ENCODE assay signal across 7 cellular contexts in genomic region chr1:77889671-77890070, GRCh38. TPM values are rescaled to one million over a fixed set of nuclear protein-coding genes. Genes with fewer than 3 reads are reported as not detected.
DNase-seq lines count a peak whose midpoint lies in the region; TF ChIP-seq lines count a peak whose summit lies in the region.

No MANE protein-coding gene starts in this region.

- intact Hi-C loops in mammary epithelial cell (cut with micrococcal nuclease): loop anchor here (5.0 kb wide), 2 partner anchors 132 to 207 kb away; partner anchors contain the start of genes USP33 and ZZZ3
- intact Hi-C loops in transverse colon (cut with DNase I; ENCODE audit: low total_unique reads): loop anchor here (5.0 kb wide), 1 partner anchor 52 kb away; no protein-coding TSS in a partner anchor

- H3K79me2 ChIP-seq in mammary epithelial cell (ENCODE audit: insufficient read depth, low read length): peaks cover 32% of the 10 kb centered on the region

- no peak for TF ChIP-seq POLR2A in transverse colon (IDR thresholded peaks at IDR 0.05)

- no peaks in the 10 kb centered on the region for H4K20me1 ChIP-seq in mammary epithelial cell (ENCODE audit: insufficient read depth, low read length)

- H3K4me3 ChIP-seq in HUES48 (ENCODE audit: low read depth, low read length) (peak overlapping the region; percentile 99), mammary epithelial cell (replicated peaks in 1 of 3; ENCODE audit: insufficient read depth in 1 of 3, low read depth in 2 of 3, low read length in 3 of 3) (peak overlapping the region; percentile 81 to 88 (median 84)), transverse colon (peak overlapping the region; percentile 56 to 82 (median 72))

- no peaks in the 10 kb centered on the region for H3K9me3 ChIP-seq in HUES48 (ENCODE audit: control insufficient read depth, insufficient read depth, low read length)
- H3K9me3 ChIP-seq in mammary epithelial cell (replicated peaks; ENCODE audit: insufficient read depth, low read length): no peaks in the 10 kb centered on the region
- no peaks in the 10 kb centered on the region for H3K9me3 ChIP-seq in transverse colon

- H2AFZ ChIP-seq in mammary epithelial cell (ENCODE audit: low read depth, low read length): peak overlapping the region; percentile 94

- WGBS in mammary epithelial cell (ENCODE audit: low coverage, missing lambda C conversion rate): 2% methylated on average over 7 of the region's 7 CpGs
- WGBS in transverse colon (ENCODE audit: low coverage in 1 of 2), 2 donors: 60 to 63% methylated on average over 7 of the region's 7 CpGs

- no peak for TF ChIP-seq EP300 in transverse colon (IDR thresholded peaks at IDR 0.05; ENCODE audit: low read depth)

- in situ Hi-C loops in mammary epithelial cell (cut with MboI; ENCODE audit: low sequenced_read_pairs in 2 of 2): no loop called here
- in situ Hi-C loops in transverse colon (cut with MboI; ENCODE audit: low pct_ligation_motif_present in 1 of 4, low pct_unique_long_range_greater_than_20kb in 1 of 4, low sequenced_read_pairs in 3 of 4): no loop called here

- peak overlapping the region; percentile 91 for H3K4me2 ChIP-seq in mammary epithelial cell (ENCODE audit: insufficient read depth, low read depth, low read length)

- CTCF ChIA-PET in mammary epithelial cell (lab: Charles Lee; ENCODE audit: low non-redundant PET): no interaction called here

- no peak overlapping the region for H3K9ac ChIP-seq in HUES48 (ENCODE audit: low read depth, low read length)
- H3K9ac ChIP-seq in mammary epithelial cell (ENCODE audit: insufficient read depth, low read length): peak overlapping the region; percentile 47

- dilution Hi-C loops in mammary epithelial cell (cut with HindIII; ENCODE audit: low sequenced_read_pairs): no loop called here

- H3K27ac ChIP-seq in HUES48 (ENCODE audit: low read depth, low read length): no peak overlapping the region
- peak overlapping the region; percentile 86 for H3K27ac ChIP-seq in mammary epithelial cell (ENCODE audit: insufficient read depth, low read depth, low read length)
- peak overlapping the region; percentile 85 to 95 (median 86) for H3K27ac ChIP-seq in transverse colon

- H3K4me1 ChIP-seq in HUES48 (ENCODE audit: control insufficient read depth, insufficient read depth, low read length) (peaks cover 8% of the 10 kb centered on the region; the same call in 1 of the 2 replicates), mammary epithelial cell (ENCODE audit: insufficient read depth, low read length) (peaks cover 9% of the 10 kb centered on the region), transverse colon (peaks cover 0 to 22% (median 3%) of the 10 kb centered on the region in 4 donors)

- DNase-seq in mammary epithelial cell (peak; percentile 70), kidney tubule cell (ENCODE audit: low spot score) (peak; percentile 90), transverse colon (no peak), NCI-H2029 (lab: John Stamatoyannopoulos, UW) (no peak), MV-4-11 (lab: John Stamatoyannopoulos, UW) (no peak), NCI-H1694 treated with DMSO at 0.1 percent for 48 hours (lab: John Stamatoyannopoulos, UW) (no peak)

- H3K27me3 ChIP-seq in HUES48 (ENCODE audit: control insufficient read depth, insufficient read depth, low read length) (no peaks in the 10 kb centered on the region), mammary epithelial cell (ENCODE audit: insufficient read depth, low read length) (no peaks in the 10 kb centered on the region), transverse colon (peaks cover 10% of the 10 kb centered on the region)

- H3K36me3 ChIP-seq in HUES48 (ENCODE audit: control insufficient read depth, insufficient read depth, low read length) (no peaks in the 10 kb centered on the region), mammary epithelial cell (ENCODE audit: insufficient read depth, low read length) (peaks cover 2% of the 10 kb centered on the region), transverse colon (no peaks in the 10 kb centered on the region)

- BruUV-seq in mammary epithelial cell (replicated peaks; lab: Mats Ljungman, UMichigan): TSS peak; percentile 79

- TF ChIP-seq CTCF in mammary epithelial cell (conservative IDR thresholded peaks at IDR 0.05 in 1 of 2, IDR thresholded peaks at IDR 0.05 in 1 of 2; ENCODE audit: extremely low read depth in 1 of 2, insufficient read depth in 1 of 2, low read depth in 1 of 2, low read length in 2 of 2) (no peak), transverse colon (IDR thresholded peaks at IDR 0.05) (no peak)

RNA-seq across cellular contexts. Expression of gene NEXN, which starts 1.2 kb away (rescaled TPM):
- 1 to 10 TPM; 6.3 to 8.2 TPM for total RNA-seq in mammary epithelial cell
- 1.3 TPM for polyA plus RNA-seq in mammary epithelial cell
- polyA minus RNA-seq in mammary epithelial cell: not detected
- total RNA-seq in transverse colon: 10 to 100 TPM in 3 of 4 donors, 1 to 10 TPM in 1; 9.7 to 32.2 (median 17.0) TPM

Comparison
In these comparisons a context has a peak if more than half of its experiments do, and no peak if none do; other contexts are left out.
1. DNase-seq: peak in mammary epithelial cell (single experiment) and kidney tubule cell (single experiment); none in transverse colon (single experiment), NCI-H2029 (single experiment), MV-4-11 (single experiment) and NCI-H1694 treated with DMSO at 0.1 percent for 48 hours (single experiment).
2. Peak in every context shown above with its lines, with median percentiles within 50 percentile points of each other: H3K4me3 ChIP-seq.